Comparison of ENCODE assay signal across 19 cellular contexts in genomic region chr7:148868378-148868674, GRCh38.
"Had no signal": no experiment of that assay in that cellular context is flagged by ENCODE, and none has a peak within 500 bp of the region (broad histone marks: within the 10 kb centered on the region; RNA-seq: fewer than 3 reads in every experiment).

No MANE protein-coding gene starts in this region.

- H3K4me1 ChIP-seq: breast epithelium, colonic mucosa, parathyroid adenoma, upper lobe of left lung had no signal

- H3K27me3 ChIP-seq: breast epithelium, colonic mucosa, heart right ventricle, upper lobe of left lung had no signal

- H3K4me3 Mint-ChIP-seq: activated CD8-positive, alpha-beta T cell treated with anti-CD3 and anti-CD28 coated beads, Interleukin-2, amount 10 ng/mL, durations not matched to agents 7 days and 5 days; endodermal cell had no signal

- H3K9me3 ChIP-seq: colonic mucosa had no signal

- H3K27ac Mint-ChIP-seq: activated CD8-positive, alpha-beta T cell treated with anti-CD3 and anti-CD28 coated beads, Interleukin-2, amount 10 ng/mL, durations not matched to agents 7 days and 5 days; endodermal cell had no signal

- H3K4me3 ChIP-seq: breast epithelium, colonic mucosa, heart right ventricle, upper lobe of left lung had no signal

- H3K27ac ChIP-seq: breast epithelium, colonic mucosa, epithelial cell of prostate, heart right ventricle, parathyroid adenoma, upper lobe of left lung had no signal

- ATAC-seq: activated CD8-positive, alpha-beta T cell treated with anti-CD3 and anti-CD28 coated beads, Interleukin-2, amount 10 ng/mL, durations not matched to agents 7 days and 5 days; heart right ventricle; left cardiac atrium; right cardiac atrium; stimulated activated naive CD8-positive, alpha-beta T cell treated with anti-CD3 and anti-CD28 coated beads, Interleukin-15, Interleukin-2, amounts not matched to agents 100 U/mL and 50 U/mL, for 24 hours had no signal

- H3K36me3 ChIP-seq: breast epithelium, colonic mucosa, heart right ventricle, upper lobe of left lung had no signal

- DNase-seq: activated CD4-positive, alpha-beta T cell treated with anti-CD3 and anti-CD28 coated beads, Interleukin-2, amount 50 U/mL, for 1 hour; activated CD4-positive, CD25-positive, alpha-beta regulatory T cell; activated CD8-positive, alpha-beta T cell treated with anti-CD3 and anti-CD28 coated beads, Interleukin-2, amount 10 ng/mL, durations not matched to agents 7 days and 5 days; activated naive CD4-positive, alpha-beta T cell treated with anti-CD3 and anti-CD28 coated beads, Interleukin-2, amount 50 U/mL, for 16 hours; colonic mucosa; endodermal cell; heart right ventricle; islet precursor cell; left cardiac atrium; nucleus accumbens; right cardiac atrium; stimulated activated CD4-positive, alpha-beta T cell treated with anti-CD3 and anti-CD28 coated beads, Interleukin-12 subunit alpha, Interleukin-12 subunit beta, amount 100 ng/mL, for 4 hours; stimulated activated CD4-positive, alpha-beta T cell treated with anti-CD3 and anti-CD28 coated beads, Interleukin-4, amount 100 ng/mL, for 4 hours; stimulated activated naive CD8-positive, alpha-beta T cell treated with anti-CD3 and anti-CD28 coated beads, Interleukin-15, Interleukin-2, amounts not matched to agents 100 U/mL and 50 U/mL, for 24 hours; T1000; upper lobe of left lung had no signal
